In genomic region chr9:9352877-9353481, GRCh38 we compare ENCODE assay signal across 10 cellular contexts.
A peak's percentile ranks its signal among the peaks of the same experiment; 100 is the strongest.
DNase-seq lines count a peak whose midpoint lies in the region; ATAC-seq, FAIRE-seq and TF ChIP-seq lines count a peak whose summit lies in the region.
"Had no signal": no experiment of that assay in that cellular context is flagged by ENCODE, and none has a peak within 500 bp of the region (broad histone marks: within the 10 kb centered on the region; RNA-seq: fewer than 3 reads in every experiment).

No MANE protein-coding gene starts in this region.

- peak; percentile 94 for FAIRE-seq in islet of Langerhans (lab: Jason Lieb, UNC)

- no peak overlapping the region for H3K27ac Mint-ChIP-seq in activated T-helper 2 cell treated with anti-CD3 and anti-CD28 coated beads, Interferon-gamma antibody, Interleukin-2, Interleukin-4, amounts not matched to agents 10 μg/mL and 5 μg/mL and 100 μg/mL, durations not matched to agents 14 hours and 24 hours and 36 hours

- H3K4me3 Mint-ChIP-seq in activated T-helper 2 cell treated with anti-CD3 and anti-CD28 coated beads, Interferon-gamma antibody, Interleukin-2, Interleukin-4, amounts not matched to agents 10 μg/mL and 5 μg/mL and 100 μg/mL, durations not matched to agents 14 hours and 24 hours and 36 hours (ENCODE audit: low read depth): no peak overlapping the region

- intact Hi-C loops in activated T-helper 2 cell treated with anti-CD3 and anti-CD28 coated beads, Interferon-gamma antibody, Interleukin-2, Interleukin-4, amounts not matched to agents 10 μg/mL and 5 μg/mL and 100 μg/mL, durations not matched to agents 14 hours and 24 hours and 36 hours (cut with micrococcal nuclease): no loop called here

- H3K9me3 ChIP-seq in SK-N-MC (ENCODE audit: low read depth, low read length): no peaks in the 10 kb centered on the region
- H3K9me3 ChIP-seq: prostate gland had no signal

- peak; percentile 49 for TF ChIP-seq CTCF in AG09319 (IDR thresholded peaks at IDR 0.05; ENCODE audit: low read depth, low read length)

- H3K36me3 ChIP-seq in SK-N-MC (ENCODE audit: insufficient read depth, low read length): no peaks in the 10 kb centered on the region
- H3K36me3 ChIP-seq: prostate gland had no signal

- no peaks in the 10 kb centered on the region for H3K9me3 Mint-ChIP-seq in activated T-helper 2 cell treated with anti-CD3 and anti-CD28 coated beads, Interferon-gamma antibody, Interleukin-2, Interleukin-4, amounts not matched to agents 10 μg/mL and 5 μg/mL and 100 μg/mL, durations not matched to agents 14 hours and 24 hours and 36 hours

- peak; percentile 48 for ATAC-seq in GM18861 (IDR thresholded peaks at IDR 0.05; ENCODE audit: unreplicated experiment)
- no peak for ATAC-seq in GM19467 (IDR thresholded peaks at IDR 0.05; ENCODE audit: unreplicated experiment)
- ATAC-seq in HG03521 (IDR thresholded peaks at IDR 0.05; ENCODE audit: unreplicated experiment): no peak

- H3K4me3 ChIP-seq in SK-N-MC: no peak overlapping the region
- H3K4me3 ChIP-seq: prostate gland had no signal

- H3K4me1 Mint-ChIP-seq in activated T-helper 2 cell treated with anti-CD3 and anti-CD28 coated beads, Interferon-gamma antibody, Interleukin-2, Interleukin-4, amounts not matched to agents 10 μg/mL and 5 μg/mL and 100 μg/mL, durations not matched to agents 14 hours and 24 hours and 36 hours (ENCODE audit: low read depth): no peaks in the 10 kb centered on the region

- H3K27me3 Mint-ChIP-seq in activated T-helper 2 cell treated with anti-CD3 and anti-CD28 coated beads, Interferon-gamma antibody, Interleukin-2, Interleukin-4, amounts not matched to agents 10 μg/mL and 5 μg/mL and 100 μg/mL, durations not matched to agents 14 hours and 24 hours and 36 hours (ENCODE audit: low read depth): no peaks in the 10 kb centered on the region

- DNase-seq in AG09319 (ENCODE audit: extremely low read depth, low read depth) (no peak), SK-N-MC (ENCODE audit: low read depth, low spot score) (peak; percentile 2), DMS 273 (lab: John Stamatoyannopoulos, UW; ENCODE audit: unreplicated experiment) (no peak)
- DNase-seq in activated T-helper 2 cell treated with anti-CD3 and anti-CD28 coated beads, Interferon-gamma antibody, Interleukin-2, Interleukin-4, amounts not matched to agents 10 μg/mL and 5 μg/mL and 100 μg/mL, durations not matched to agents 14 hours and 24 hours and 36 hours (ENCODE audit: low spot score): no peak
- DNase-seq: aorta had no signal

- H3K9ac ChIP-seq in SK-N-MC (ENCODE audit: insufficient read length): no peak overlapping the region

- H3K27ac ChIP-seq in SK-N-MC: no peak overlapping the region
- H3K27ac ChIP-seq: prostate gland had no signal

- no peaks in the 10 kb centered on the region for H3K36me3 Mint-ChIP-seq in activated T-helper 2 cell treated with anti-CD3 and anti-CD28 coated beads, Interferon-gamma antibody, Interleukin-2, Interleukin-4, amounts not matched to agents 10 μg/mL and 5 μg/mL and 100 μg/mL, durations not matched to agents 14 hours and 24 hours and 36 hours (ENCODE audit: low read depth)
